2 cellular contexts compared by ENCODE assay signal in genomic region chr3:159635047-159635641, GRCh38.
TF ChIP-seq lines count a peak whose summit lies in the region.

No MANE protein-coding gene starts in this region.

TF ChIP-seq in IMR-90, 13 proteins besides CTCF, POLR2A, EP300 and RAD21:
- peak; percentile 37 for TF ChIP-seq RCOR1 (IDR thresholded peaks at IDR 0.05; ENCODE audit: insufficient replicate concordance, low read length)
- no peak for TF ChIP-seq USF2 (IDR thresholded peaks at IDR 0.05; ENCODE audit: low read depth, low read length)
- TF ChIP-seq RFX5 (IDR thresholded peaks at IDR 0.05; ENCODE audit: low read depth, low read length), result no peak
- peak; percentile 86 for TF ChIP-seq CEBPB (IDR thresholded peaks at IDR 0.05; ENCODE audit: low read depth, low read length)

TF ChIP-seq in GM12891, 5 proteins besides CTCF, POLR2A, EP300 and RAD21:
- TF ChIP-seq TAF1 (IDR thresholded peaks at IDR 0.05; ENCODE audit: low read depth, low read length) (no peak), POLR2AphosphoS5 (IDR thresholded peaks at IDR 0.05; ENCODE audit: low read depth, low read length) (no peak), PAX5 (IDR thresholded peaks at IDR 0.05; ENCODE audit: insufficient read depth, low read length, severe bottlenecking) (no peak), POU2F2 (IDR thresholded peaks at IDR 0.05; ENCODE audit: low read depth, low read length) (no peak), SPI1 (IDR thresholded peaks at IDR 0.05; ENCODE audit: low read depth, low read length) (no peak)
TF ChIP-seq in GM12891: peak in this region for 0.
